17 cellular contexts compared by ENCODE assay signal in genomic region chr11:70601861-70602575, GRCh38.
"Had no signal": no experiment of that assay in that cellular context is flagged by ENCODE, and none has a peak within 500 bp of the region (broad histone marks: within the 10 kb centered on the region; RNA-seq: fewer than 3 reads in every experiment).

No MANE protein-coding gene starts in this region.

- H3K27ac ChIP-seq: cardiac muscle cell, gastrocnemius medialis, heart right ventricle, ovary, spleen, upper lobe of left lung, WERI-Rb-1 had no signal

- H3K36me3 ChIP-seq: cardiac muscle cell, gastrocnemius medialis, heart right ventricle, ovary, spleen, upper lobe of left lung, WERI-Rb-1 had no signal

- H3K27me3 Mint-ChIP-seq: activated CD4-positive, alpha-beta memory T cell treated with anti-CD3 and anti-CD28 coated beads for 36 hours; activated T-cell treated with anti-CD3 and anti-CD28 coated beads, Interleukin-2, amount 50 U/mL, for 24 hours had no signal

- H3K4me1 ChIP-seq: gastrocnemius medialis, heart right ventricle had no signal

- H3K36me3 Mint-ChIP-seq: activated CD4-positive, alpha-beta memory T cell treated with anti-CD3 and anti-CD28 coated beads for 36 hours; activated naive CD4-positive, alpha-beta T cell treated with anti-CD3 and anti-CD28 coated beads, Interleukin-2, amount 10 ng/mL, durations not matched to agents 7 days and 5 days had no signal

- H3K9me3 Mint-ChIP-seq: activated CD4-positive, alpha-beta memory T cell treated with anti-CD3 and anti-CD28 coated beads for 36 hours; activated naive CD4-positive, alpha-beta T cell treated with anti-CD3 and anti-CD28 coated beads, Interleukin-2, amount 10 ng/mL, durations not matched to agents 7 days and 5 days; activated T-cell treated with anti-CD3 and anti-CD28 coated beads, Interleukin-2, amount 50 U/mL, for 24 hours; neural crest cell; stimulated activated naive CD8-positive, alpha-beta T cell treated with anti-CD3 and anti-CD28 coated beads, Interleukin-15, Interleukin-2, amounts not matched to agents 100 ng/mL and 50 ng/mL, for 24 hours had no signal

- DNase-seq: activated CD4-positive, alpha-beta memory T cell treated with anti-CD3 and anti-CD28 coated beads for 36 hours; activated CD4-positive, alpha-beta T cell treated with anti-CD3 and anti-CD28 coated beads for 36 hours; activated naive CD4-positive, alpha-beta T cell treated with anti-CD3 and anti-CD28 coated beads, Interleukin-2, amount 10 ng/mL, durations not matched to agents 7 days and 5 days; activated T-cell treated with anti-CD3 and anti-CD28 coated beads, Interleukin-2, amount 50 U/mL, for 24 hours; dorsolateral prefrontal cortex; erythroblast; gastrocnemius medialis; heart right ventricle; midbrain; ovary; spleen; upper lobe of left lung; WERI-Rb-1 had no signal

- H3K9me3 ChIP-seq: gastrocnemius medialis, heart right ventricle, ovary, spleen, upper lobe of left lung had no signal

- ATAC-seq: activated CD4-positive, alpha-beta T cell treated with anti-CD3 and anti-CD28 coated beads for 36 hours; gastrocnemius medialis; sciatic nerve had no signal

- H3K27me3 ChIP-seq: cardiac muscle cell, dorsolateral prefrontal cortex, gastrocnemius medialis, ovary, upper lobe of left lung had no signal

- H3K4me3 Mint-ChIP-seq: activated CD4-positive, alpha-beta memory T cell treated with anti-CD3 and anti-CD28 coated beads for 36 hours; activated CD4-positive, alpha-beta T cell treated with anti-CD3 and anti-CD28 coated beads for 36 hours; activated naive CD4-positive, alpha-beta T cell treated with anti-CD3 and anti-CD28 coated beads, Interleukin-2, amount 10 ng/mL, durations not matched to agents 7 days and 5 days; activated T-cell treated with anti-CD3 and anti-CD28 coated beads, Interleukin-2, amount 50 U/mL, for 24 hours; neural crest cell; stimulated activated naive CD8-positive, alpha-beta T cell treated with anti-CD3 and anti-CD28 coated beads, Interleukin-15, Interleukin-2, amounts not matched to agents 100 ng/mL and 50 ng/mL, for 24 hours had no signal

- H3K4me3 ChIP-seq: cardiac muscle cell, gastrocnemius medialis, heart right ventricle, ovary, spleen, upper lobe of left lung had no signal

- H3K4me1 Mint-ChIP-seq: activated CD4-positive, alpha-beta T cell treated with anti-CD3 and anti-CD28 coated beads for 36 hours; activated naive CD4-positive, alpha-beta T cell treated with anti-CD3 and anti-CD28 coated beads, Interleukin-2, amount 10 ng/mL, durations not matched to agents 7 days and 5 days had no signal

- H3K27ac Mint-ChIP-seq: activated CD4-positive, alpha-beta memory T cell treated with anti-CD3 and anti-CD28 coated beads for 36 hours; activated CD4-positive, alpha-beta T cell treated with anti-CD3 and anti-CD28 coated beads for 36 hours; activated naive CD4-positive, alpha-beta T cell treated with anti-CD3 and anti-CD28 coated beads, Interleukin-2, amount 10 ng/mL, durations not matched to agents 7 days and 5 days; activated T-cell treated with anti-CD3 and anti-CD28 coated beads, Interleukin-2, amount 50 U/mL, for 24 hours; stimulated activated naive CD8-positive, alpha-beta T cell treated with anti-CD3 and anti-CD28 coated beads, Interleukin-15, Interleukin-2, amounts not matched to agents 100 ng/mL and 50 ng/mL, for 24 hours had no signal
